ENCODE assay signal across 22 cellular contexts in genomic region chr9:32596936-32597335, GRCh38. TPM values are rescaled to one million over a fixed set of nuclear protein-coding genes. Genes with fewer than 3 reads are reported as not detected.
"Had no signal": no experiment of that assay in that cellular context is flagged by ENCODE, and none has a peak within 500 bp of the region (broad histone marks: within the 10 kb centered on the region; RNA-seq: fewer than 3 reads in every experiment).

No MANE protein-coding gene starts in this region.

- H3K27ac ChIP-seq: HL-60, KMS-11, SJSA1, SK-N-MC had no signal

- DNase-seq: MM.1S, NCI-H1092 treated with DMSO at 0.1 percent for 48 hours, NCI-H1436, NCI-H187, NCI-H2029, NCI-H2081 treated with DMSO at 0.1 percent for 48 hours, NCI-H2171, NCI-H226, NCI-H446, NCI-H510A, NCI-H524 treated with DMSO at 0.1 percent for 48 hours, NCI-H69, NCI-H774, OCI-M1, Right ventricle myocardium superior, RPMI8226, SIG-M5 had no signal

- H3K4me3 ChIP-seq: K562, SJSA1, SK-N-MC had no signal

- H3K9me3 ChIP-seq: SJSA1 had no signal

- H3K36me3 ChIP-seq: SJSA1 had no signal

- H3K4me1 ChIP-seq: SJSA1 had no signal

- H3K27me3 ChIP-seq: SJSA1 had no signal

- ATAC-seq: K562 had no signal

RNA-seq across cellular contexts. Expression of gene TAF1L, which starts 38.5 kb away (rescaled TPM):
- total RNA-seq: Right ventricle myocardium superior, SJSA1 had no signal
